In genomic region chr7:22821702-22822485, GRCh38 we compare ENCODE assay signal across 8 cellular contexts. TPM values are rescaled to one million over a fixed set of nuclear protein-coding genes. Genes with fewer than 3 reads are reported as not detected.
DNase-seq lines count a peak whose midpoint lies in the region; FAIRE-seq and TF ChIP-seq lines count a peak whose summit lies in the region.

No MANE protein-coding gene starts in this region.

- no peak for TF ChIP-seq CTCF in adrenal gland (IDR thresholded peaks at IDR 0.05)
- TF ChIP-seq CTCF in smooth muscle cell (IDR thresholded peaks at IDR 0.05; ENCODE audit: borderline replicate concordance, insufficient read depth, poor library complexity, severe bottlenecking) = no peak
- TF ChIP-seq CTCF in D721Med (IDR thresholded peaks at IDR 0.05; ENCODE audit: insufficient read depth, missing control alignments) = no peak

- H3K27ac ChIP-seq in HUES64 (ENCODE audit: low read depth, low read length) = peak overlapping the region; percentile 71
- H3K27ac ChIP-seq in adrenal gland = peak overlapping the region in 4 of 5 donors; percentile 30 to 89 (median 72)
- peak overlapping the region; percentile 67 for H3K27ac ChIP-seq in smooth muscle cell (ENCODE audit: low read depth)

- FAIRE-seq in D721Med (lab: Jason Lieb, UNC) = no peak

- H2AFZ ChIP-seq in smooth muscle cell (ENCODE audit: low read depth) = peak overlapping the region; percentile 95

- H3F3A ChIP-seq in smooth muscle cell (ENCODE audit: low read depth) = peaks cover 3% of the 10 kb centered on the region

- H4K20me1 ChIP-seq in smooth muscle cell (ENCODE audit: low read depth) = peaks cover 26% of the 10 kb centered on the region

- H3K4me1 ChIP-seq in HUES64 (ENCODE audit: insufficient read depth, low read length) (peaks cover 22% of the 10 kb centered on the region), adrenal gland (replicated peaks in 1 of 2) (peaks cover 10 to 31% of the 10 kb centered on the region in 2 donors), smooth muscle cell (ENCODE audit: low read depth) (peaks cover 10% of the 10 kb centered on the region)

- H3K9me3 ChIP-seq in HUES64 (ENCODE audit: insufficient read depth, low read depth, low read length) (no peaks in the 10 kb centered on the region), adrenal gland (replicated peaks in 1 of 3) (no peaks in the 10 kb centered on the region), iPS-18c (ENCODE audit: control insufficient read depth, insufficient read depth, low read length) (no peaks in the 10 kb centered on the region), smooth muscle cell (replicated peaks; ENCODE audit: low read depth) (no peaks in the 10 kb centered on the region)

- H3K9ac ChIP-seq in HUES64 (ENCODE audit: low read depth, low read length) (peak overlapping the region; percentile 94), smooth muscle cell (ENCODE audit: low read depth) (peak overlapping the region; percentile 71)

- H3K4me2 ChIP-seq in smooth muscle cell = peak overlapping the region; percentile 92

- H3K27me3 ChIP-seq in HUES64 (ENCODE audit: insufficient read depth, low read length) (no peaks in the 10 kb centered on the region), adrenal gland (no peaks in the 10 kb centered on the region), smooth muscle cell (ENCODE audit: low read depth) (no peaks in the 10 kb centered on the region)

- H3K79me2 ChIP-seq in smooth muscle cell (ENCODE audit: low read depth) = peaks cover 15% of the 10 kb centered on the region

- TF ChIP-seq POLR2A in adrenal gland (IDR thresholded peaks at IDR 0.05) = no peak

- WGBS in HUES64 = 8% methylated on average over 17 of the region's 18 CpGs
- 8 to 16% (median 12%) methylated on average over 16 to 18 of the region's 18 CpGs for WGBS in adrenal gland, 4 donors
- 1% methylated on average over 18 of the region's 18 CpGs for WGBS in smooth muscle cell (ENCODE audit: low lambda C conversion rate)

- H3K4me3 ChIP-seq in HUES64 (ENCODE audit: low read length) = peak overlapping the region; percentile 96
- H3K4me3 ChIP-seq in adrenal gland = peak overlapping the region; percentile 36 to 92 (median 64)
- H3K4me3 ChIP-seq in iPS-18c (ENCODE audit: insufficient read depth, low read depth, low read length) = peak overlapping the region; percentile 94
- peak overlapping the region; percentile 83 for H3K4me3 ChIP-seq in smooth muscle cell

- H3K36me3 ChIP-seq in HUES64 (ENCODE audit: insufficient read depth, low read length) (peaks cover 23% of the 10 kb centered on the region), adrenal gland (replicated peaks in 1 of 2) (peaks cover 0 to 7% of the 10 kb centered on the region in 2 donors), smooth muscle cell (ENCODE audit: low read depth) (peaks cover 2% of the 10 kb centered on the region)

- peak; percentile 49 for DNase-seq in EH (ENCODE audit: low read depth)
- DNase-seq in adrenal gland = peak in 3 of 7 donors; percentile 22 to 25 (median 23)
- no peak for DNase-seq in smooth muscle cell (lab: John Stamatoyannopoulos, UW; ENCODE audit: unreplicated experiment)
- DNase-seq in D721Med (ENCODE audit: insufficient read length, low spot score) = no peak
- no peak for DNase-seq in NCI-H2171 treated with DMSO at 0.1 percent for 48 hours (lab: John Stamatoyannopoulos, UW)
- no peak for DNase-seq in DMS79 (lab: John Stamatoyannopoulos, UW)

- intact Hi-C loops in adrenal gland (cut with DNase I) = no loop called here

RNA-seq across cellular contexts. Expression of gene TOMM7, which starts 0.8 kb away (rescaled TPM):
- polyA plus RNA-seq in HUES64 (2013, experiment 1 of 2) = 330 TPM
- polyA plus RNA-seq in HUES64 (2013, experiment 2 of 2) = 334 TPM
- total RNA-seq in adrenal gland (100 to 1,000 TPM in 7 of 8 donors, 10 to 100 TPM in 1; 94.2 to 574 (median 327) TPM), smooth muscle cell (78.1 and 202 TPM in 2 replicates)
- polyA plus RNA-seq in adrenal gland (100 to 1,000 TPM; 185 to 326 (median 199) TPM), smooth muscle cell (285 and 293 TPM in 2 replicates)
